11 cellular contexts compared by ENCODE assay signal in the genomic region with DNA sequence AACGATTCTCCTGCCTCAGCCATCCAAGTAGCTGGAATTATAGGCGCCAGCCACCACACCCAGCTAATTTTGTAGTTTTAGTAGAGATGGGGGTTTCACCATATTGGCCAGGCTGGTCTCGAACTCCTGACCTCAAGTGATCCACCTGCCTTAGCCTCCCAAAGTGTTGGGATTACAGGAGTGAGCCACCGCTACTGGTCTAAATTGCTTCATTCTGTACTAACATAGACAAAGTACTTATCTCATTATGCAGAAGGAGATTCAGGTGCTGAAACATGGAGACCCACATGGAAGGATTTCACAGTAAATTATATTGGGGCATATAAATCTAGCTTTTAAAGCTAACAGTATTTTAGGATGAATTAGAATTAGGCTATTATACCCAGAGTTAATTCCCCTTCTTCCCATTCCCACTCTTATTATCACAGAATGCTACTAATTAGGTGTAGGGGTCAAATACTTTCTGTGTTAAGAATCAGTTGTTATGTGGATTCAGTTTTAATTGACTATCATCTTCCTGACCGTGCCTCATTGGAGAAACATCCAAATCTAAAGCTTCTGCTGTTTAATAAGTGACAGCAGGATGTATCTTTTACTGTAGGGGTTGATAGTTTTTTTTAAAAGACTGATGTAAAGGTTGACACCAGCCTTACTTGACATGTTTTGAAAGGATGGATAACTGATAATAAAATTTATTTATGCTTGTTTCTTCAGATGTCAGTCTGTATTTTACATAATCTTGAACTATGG. TPM values are rescaled to one million over a fixed set of nuclear protein-coding genes. Genes with fewer than 3 reads are reported as not detected.
A peak's percentile ranks its signal among the peaks of the same experiment; 100 is the strongest.
DNase-seq lines count a peak whose midpoint lies in the region; ATAC-seq and TF ChIP-seq lines count a peak whose summit lies in the region.
"Had no signal": no experiment of that assay in that cellular context is flagged by ENCODE, and none has a peak within 500 bp of the region (broad histone marks: within the 10 kb centered on the region; RNA-seq: fewer than 3 reads in every experiment).

No MANE protein-coding gene starts in this region.

- peak overlapping the region; percentile 14 for H3K4me3 Mint-ChIP-seq in activated naive CD4-positive, alpha-beta T cell treated with anti-CD3 and anti-CD28 coated beads, Interleukin-2, amount 10 ng/mL, durations not matched to agents 7 days and 5 days
- H3K4me3 Mint-ChIP-seq in T-helper 17 cell (peak overlapping the region; percentile 64), immature natural killer cell (peak overlapping the region in 3 of 5 donors; percentile 24 to 38 (median 38)), glutamatergic neuron (ENCODE audit: unreplicated experiment) (no peak overlapping the region)

- CTCF ChIA-PET in activated naive CD4-positive, alpha-beta T cell treated with anti-CD3 and anti-CD28 coated beads, Interleukin-2, amount 10 ng/mL, durations not matched to agents 7 days and 5 days (lab: Charles Lee), result interaction anchor here (1.0 kb wide), 1 partner anchor 56 kb away, joined by 3 read pairs; no protein-coding TSS in a partner anchor

- intact Hi-C loops in upper lobe of right lung (cut with DNase I), result no loop called here

- no peak for DNase-seq in activated naive CD4-positive, alpha-beta T cell treated with anti-CD3 and anti-CD28 coated beads, Interleukin-2, amount 10 ng/mL, durations not matched to agents 7 days and 5 days
- DNase-seq in activated naive CD4-positive, alpha-beta T cell treated with anti-CD3 and anti-CD28 coated beads, Interleukin-2, amount 50 U/mL, for 72 hours (ENCODE audit: low spot score in 2 of 2), result no peak
- DNase-seq in T-helper 17 cell (no peak), immature natural killer cell (no peak), upper lobe of right lung (no peak), glutamatergic neuron (no peak), NCI-H2171 treated with DMSO at 0.1 percent for 48 hours (lab: John Stamatoyannopoulos, UW) (no peak)
- DNase-seq: NCI-H2107, transverse colon had no signal

- no peaks in the 10 kb centered on the region for H3K27me3 Mint-ChIP-seq in activated naive CD4-positive, alpha-beta T cell treated with anti-CD3 and anti-CD28 coated beads, Interleukin-2, amount 10 ng/mL, durations not matched to agents 7 days and 5 days
- no peaks in the 10 kb centered on the region for H3K27me3 Mint-ChIP-seq in T-helper 17 cell
- H3K27me3 Mint-ChIP-seq in immature natural killer cell (ENCODE audit: low read depth in 3 of 3), result peaks cover 0 to 4% (median 1%) of the 10 kb centered on the region in 3 donors
- peaks cover 2% of the 10 kb centered on the region for H3K27me3 Mint-ChIP-seq in glutamatergic neuron (ENCODE audit: unreplicated experiment)

- no peaks in the 10 kb centered on the region for H3K27me3 ChIP-seq in upper lobe of right lung
- H3K27me3 ChIP-seq: transverse colon had no signal

- ATAC-seq in activated naive CD4-positive, alpha-beta T cell treated with anti-CD3 and anti-CD28 coated beads, Interleukin-2, amount 50 U/mL, for 72 hours, result no peak
- no peak for ATAC-seq in T-helper 17 cell
- no peak for ATAC-seq in upper lobe of right lung
- ATAC-seq in HG03108 (IDR thresholded peaks at IDR 0.05; ENCODE audit: unreplicated experiment), result no peak

- H3K4me3 ChIP-seq in upper lobe of right lung, result peak overlapping the region; percentile 79

- no peak overlapping the region for H3K27ac Mint-ChIP-seq in activated naive CD4-positive, alpha-beta T cell treated with anti-CD3 and anti-CD28 coated beads, Interleukin-2, amount 10 ng/mL, durations not matched to agents 7 days and 5 days
- H3K27ac Mint-ChIP-seq in activated naive CD4-positive, alpha-beta T cell treated with anti-CD3 and anti-CD28 coated beads, Interleukin-2, amount 50 U/mL, for 72 hours, result peak overlapping the region in 1 of 2 donors; percentile 10
- H3K27ac Mint-ChIP-seq in T-helper 17 cell (peak overlapping the region; percentile 32), immature natural killer cell (peak overlapping the region in 5 of 6 donors; percentile 2 to 76 (median 48)), glutamatergic neuron (ENCODE audit: unreplicated experiment) (no peak overlapping the region)

- no peaks in the 10 kb centered on the region for H3K9me3 Mint-ChIP-seq in activated naive CD4-positive, alpha-beta T cell treated with anti-CD3 and anti-CD28 coated beads, Interleukin-2, amount 10 ng/mL, durations not matched to agents 7 days and 5 days
- H3K9me3 Mint-ChIP-seq in activated naive CD4-positive, alpha-beta T cell treated with anti-CD3 and anti-CD28 coated beads, Interleukin-2, amount 50 U/mL, for 72 hours, result no peaks in the 10 kb centered on the region
- H3K9me3 Mint-ChIP-seq in immature natural killer cell (no peaks in the 10 kb centered on the region), glutamatergic neuron (ENCODE audit: unreplicated experiment) (no peaks in the 10 kb centered on the region)

- peaks cover 45% of the 10 kb centered on the region for H3K4me1 Mint-ChIP-seq in activated naive CD4-positive, alpha-beta T cell treated with anti-CD3 and anti-CD28 coated beads, Interleukin-2, amount 10 ng/mL, durations not matched to agents 7 days and 5 days
- H3K4me1 Mint-ChIP-seq in T-helper 17 cell, result peaks cover 26% of the 10 kb centered on the region
- H3K4me1 Mint-ChIP-seq in immature natural killer cell, result peaks cover 15 to 27% of the 10 kb centered on the region in 2 donors
- no peaks in the 10 kb centered on the region for H3K4me1 Mint-ChIP-seq in glutamatergic neuron (ENCODE audit: low read depth, unreplicated experiment)

- peaks cover 1% of the 10 kb centered on the region for H3K36me3 Mint-ChIP-seq in activated naive CD4-positive, alpha-beta T cell treated with anti-CD3 and anti-CD28 coated beads, Interleukin-2, amount 10 ng/mL, durations not matched to agents 7 days and 5 days
- H3K36me3 Mint-ChIP-seq in activated naive CD4-positive, alpha-beta T cell treated with anti-CD3 and anti-CD28 coated beads, Interleukin-2, amount 50 U/mL, for 72 hours, result peaks cover 0 to 12% of the 10 kb centered on the region in 2 donors
- H3K36me3 Mint-ChIP-seq in T-helper 17 cell (ENCODE audit: low read depth) (no peaks in the 10 kb centered on the region), immature natural killer cell (no peaks in the 10 kb centered on the region), glutamatergic neuron (ENCODE audit: unreplicated experiment) (no peaks in the 10 kb centered on the region)

- H3K4me1 ChIP-seq in upper lobe of right lung, result peaks cover 17% of the 10 kb centered on the region
- H3K4me1 ChIP-seq: prostate gland had no signal

- H3K27ac ChIP-seq in upper lobe of right lung, result no peak overlapping the region

- TF ChIP-seq CTCF in upper lobe of right lung (IDR thresholded peaks at IDR 0.05) (no peak), glutamatergic neuron (IDR thresholded peaks at IDR 0.05; ENCODE audit: partially characterized antibody, unreplicated experiment) (no peak)

- H3K36me3 ChIP-seq in upper lobe of right lung, result no peaks in the 10 kb centered on the region
- H3K36me3 ChIP-seq: prostate gland, transverse colon had no signal

- no peaks in the 10 kb centered on the region for H3K9me3 ChIP-seq in T-helper 17 cell (ENCODE audit: control insufficient read depth, low read length, poor library complexity, severe bottlenecking)
- H3K9me3 ChIP-seq in upper lobe of right lung, result no peaks in the 10 kb centered on the region
- H3K9me3 ChIP-seq: prostate gland, transverse colon had no signal

RNA-seq across cellular contexts. Expression of a gene that starts 27.2 kb away (rescaled TPM):
- 10 to 100 TPM; 52.0 to 53.3 TPM for total RNA-seq in activated naive CD4-positive, alpha-beta T cell treated with anti-CD3 and anti-CD28 coated beads, Interleukin-2, amount 50 U/mL, for 72 hours
- total RNA-seq in T-helper 17 cell (10 to 100 TPM; 34.7 to 36.8 TPM), upper lobe of right lung (53.0 TPM), glutamatergic neuron (ENCODE audit: unreplicated experiment) (16.4 TPM)
- 10 to 100 TPM; 26.9 to 36.7 (median 28.4) TPM for polyA plus RNA-seq in immature natural killer cell

RNA-seq across cellular contexts. Expression of a gene that starts 27.6 kb away (rescaled TPM):
- 10 to 100 TPM; 29.7 to 39.7 TPM for total RNA-seq in activated naive CD4-positive, alpha-beta T cell treated with anti-CD3 and anti-CD28 coated beads, Interleukin-2, amount 50 U/mL, for 72 hours
- total RNA-seq in T-helper 17 cell, result 10 to 100 TPM; 21.1 to 27.8 TPM
- 10 to 100 TPM; 22.1 to 44.3 (median 39.8) TPM for polyA plus RNA-seq in immature natural killer cell
- total RNA-seq in upper lobe of right lung, result 33.1 TPM
- total RNA-seq in glutamatergic neuron (ENCODE audit: unreplicated experiment), result 63.4 TPM

Comparison
In these comparisons a context has a peak if more than half of its experiments do, and no peak if none do; other contexts are left out.
1. H3K27ac Mint-ChIP-seq: peak in T-helper 17 cell (single experiment) and immature natural killer cell (5 of 6); none in activated naive CD4-positive, alpha-beta T cell treated with anti-CD3 and anti-CD28 coated beads, Interleukin-2, amount 10 ng/mL, durations not matched to agents 7 days and 5 days (single experiment) and glutamatergic neuron (single experiment).